8 cellular contexts compared by ENCODE assay signal in the genomic region with DNA sequence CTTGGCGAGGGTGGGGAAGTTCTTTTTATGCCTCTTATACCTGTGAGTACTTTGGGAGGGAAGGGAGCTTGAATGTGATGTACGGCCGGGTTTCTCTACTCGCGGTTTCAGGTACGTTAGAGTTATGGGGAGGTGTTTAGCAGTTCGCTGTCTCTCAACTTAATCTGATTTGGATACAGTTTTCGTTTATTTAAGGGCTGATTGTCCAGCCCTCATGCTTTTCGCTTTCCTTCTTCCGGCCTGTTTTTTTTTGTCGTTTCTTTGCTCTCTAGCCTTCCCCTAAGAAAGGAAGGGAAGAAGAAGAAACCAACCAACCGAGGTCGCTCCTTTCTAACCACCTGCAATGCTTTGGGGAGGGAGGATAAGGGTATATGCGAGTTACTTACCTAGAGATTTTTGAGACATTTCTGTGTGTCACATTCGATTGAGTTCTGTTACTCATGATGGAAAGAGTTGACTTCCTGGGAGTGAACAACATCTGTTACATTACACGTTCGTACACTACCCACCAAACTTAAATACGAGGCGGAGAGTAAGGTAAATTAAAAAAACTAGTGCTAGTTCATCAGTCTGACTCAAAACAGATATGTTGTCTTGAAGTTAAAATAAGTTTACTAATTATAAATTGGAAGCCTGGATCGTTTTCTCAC. TPM values are rescaled to one million over a fixed set of nuclear protein-coding genes. Genes with fewer than 3 reads are reported as not detected.
DNase-seq lines count a peak whose midpoint lies in the region; ATAC-seq and TF ChIP-seq lines count a peak whose summit lies in the region.

No MANE protein-coding gene starts in this region.

- H3K9me3 ChIP-seq in colonic mucosa (no peaks in the 10 kb centered on the region), mucosa of stomach (ENCODE audit: control insufficient read depth, low read length) (no peaks in the 10 kb centered on the region)

- no peaks in the 10 kb centered on the region for H3K27me3 ChIP-seq in BJ (ENCODE audit: control insufficient read depth, insufficient read depth, low read length)
- H3K27me3 ChIP-seq in colonic mucosa, result no peaks in the 10 kb centered on the region
- H3K27me3 ChIP-seq in mucosa of stomach (ENCODE audit: control insufficient read depth, insufficient read depth, low read length), result no peaks in the 10 kb centered on the region

- DNase-seq in BJ (ENCODE audit: low read depth) (no peak), NCI-H128 (lab: John Stamatoyannopoulos, UW; ENCODE audit: unreplicated experiment) (peak; percentile 1), colonic mucosa (no peak), cortex of kidney (lab: John Stamatoyannopoulos, UW) (no peak)

- H3K9ac ChIP-seq in colonic mucosa (ENCODE audit: low read depth in 2 of 2, low read length in 2 of 2) (peak overlapping the region; percentile 89 to 92), mucosa of stomach (ENCODE audit: low read length) (peak overlapping the region; percentile 87)

- no peaks in the 10 kb centered on the region for H3K36me3 ChIP-seq in BJ (ENCODE audit: control insufficient read depth, insufficient read depth, low read length)
- H3K36me3 ChIP-seq in colonic mucosa, result no peaks in the 10 kb centered on the region
- no peaks in the 10 kb centered on the region for H3K36me3 ChIP-seq in mucosa of stomach (ENCODE audit: control insufficient read depth, insufficient read depth, low read length)

- CTCF ChIA-PET in BJ (lab: Yijun Ruan, JAX), result interaction anchor here (0.5 to 3.9 kb wide), 10 partner anchors 10 to 923 kb away, joined by 3 to 16 read pairs (median 4); a partner anchor contains a TSS

- POLR2A ChIA-PET in BJ (lab: Charles Lee), result no interaction called here

- ATAC-seq in GM19324 (IDR thresholded peaks at IDR 0.05; ENCODE audit: low FRiP score, unreplicated experiment), result peak; percentile 0
- no peak for ATAC-seq in GM18519 (IDR thresholded peaks at IDR 0.05; ENCODE audit: low FRiP score, unreplicated experiment)
- no peak for ATAC-seq in GM21619 (IDR thresholded peaks at IDR 0.05; ENCODE audit: unreplicated experiment)

- H3K27ac ChIP-seq in colonic mucosa, result peak overlapping the region; percentile 91

- H3K4me3 ChIP-seq in BJ (ENCODE audit: low read depth, low read length) (peak overlapping the region; percentile 97), colonic mucosa (peak overlapping the region; percentile 95), mucosa of stomach (ENCODE audit: low read length) (peak overlapping the region; percentile 38)

- H3K4me1 ChIP-seq in colonic mucosa, result peaks cover 11% of the 10 kb centered on the region
- no peaks in the 10 kb centered on the region for H3K4me1 ChIP-seq in mucosa of stomach (ENCODE audit: control insufficient read depth, insufficient read depth, low read length)

- intact Hi-C loops in colonic mucosa (cut with DNase I), result loop anchor here (5.0 to 10.0 kb wide), 2 partner anchors 153 to 154 kb away; a partner anchor contains a TSS

- TF ChIP-seq CTCF in BJ (IDR thresholded peaks at IDR 0.05; ENCODE audit: insufficient read depth, low read depth, low read length) (no peak), colonic mucosa (IDR thresholded peaks at IDR 0.05) (no peak)

RNA-seq across cellular contexts. Expression of a gene that starts 0.9 kb away (rescaled TPM):
- polyA plus RNA-seq in BJ (2011; rRNA removed), result 4.8 and 12.1 TPM in 2 replicates
- 12.7 and 18.9 TPM in 2 replicates for polyA minus RNA-seq in BJ (2011; rRNA and poly(A)+ RNA removed)
- 10 to 100 TPM; 27.1 to 40.5 TPM for total RNA-seq in colonic mucosa

RNA-seq across cellular contexts. Expression of a gene that starts 1.9 kb away (rescaled TPM):
- 29.2 and 39.0 TPM in 2 replicates for polyA plus RNA-seq in BJ (2011; rRNA removed)
- 5.9 and 13.6 TPM in 2 replicates for polyA minus RNA-seq in BJ (2011; rRNA and poly(A)+ RNA removed)
- total RNA-seq in colonic mucosa, result 10 to 100 TPM; 25.9 to 26.2 TPM

RNA-seq across cellular contexts. Expression of a gene that starts 37.1 kb away (rescaled TPM):
- polyA plus RNA-seq in BJ (2011; rRNA removed), result 0.70 and 0.85 TPM in 2 replicates
- polyA minus RNA-seq in BJ (2011; rRNA and poly(A)+ RNA removed), result 0.31 and 0.33 TPM in 2 replicates
- total RNA-seq in colonic mucosa, result 1 to 10 TPM in 1 of 2 donors, under 1 TPM in 1; 0.96 to 1.1 TPM

Comparison
In these comparisons a context has a peak if more than half of its experiments do, and no peak if none do; other contexts are left out.
1. H3K4me3 ChIP-seq: peak in every context shown above with its lines; median percentile 97 in BJ; 95 in colonic mucosa; 38 in mucosa of stomach.